In genomic region chr5:76325876-76326491, GRCh38 we compare ENCODE assay signal across 8 cellular contexts.
A peak's percentile ranks its signal among the peaks of the same experiment; 100 is the strongest.
DNase-seq lines count a peak whose midpoint lies in the region; ATAC-seq and TF ChIP-seq lines count a peak whose summit lies in the region.

No MANE protein-coding gene starts in this region.

- H3K27me3 Mint-ChIP-seq in activated naive CD8-positive, alpha-beta T cell treated with anti-CD3 and anti-CD28 coated beads, Interleukin-2, amount 50 U/mL, for 24 hours: no peaks in the 10 kb centered on the region
- H3K27me3 Mint-ChIP-seq in naive thymus-derived CD4-positive, alpha-beta T cell: no peaks in the 10 kb centered on the region

- no peak for TF ChIP-seq CTCF in SK-N-SH (IDR thresholded peaks at IDR 0.05)

- H3K9me3 Mint-ChIP-seq in activated naive CD8-positive, alpha-beta T cell treated with anti-CD3 and anti-CD28 coated beads, Interleukin-2, amount 50 U/mL, for 24 hours: peaks cover 4% of the 10 kb centered on the region
- H3K9me3 Mint-ChIP-seq in naive thymus-derived CD4-positive, alpha-beta T cell: peaks cover 0 to 17% (median 0%) of the 10 kb centered on the region in 11 donors

- H3K9ac ChIP-seq in SK-N-SH: no peak overlapping the region

- POLR2A ChIA-PET in naive thymus-derived CD4-positive, alpha-beta T cell (lab: Charles Lee): interaction anchor here (0.6 to 3.1 kb wide), 11 partner anchors 9 to 1592 kb away, joined by 3 to 29 read pairs (median 3); partner anchors contain the start of gene IQGAP2
- POLR2A ChIA-PET in SK-N-SH (lab: Yijun Ruan, JAX): no interaction called here

- H3K36me3 ChIP-seq in KOPT-K1 (ENCODE audit: insufficient read depth, low read length) (no peaks in the 10 kb centered on the region), SK-N-SH (replicated peaks in 1 of 2; ENCODE audit: control insufficient read depth in 1 of 2, insufficient read depth in 2 of 2, low read length in 1 of 2) (no peaks in the 10 kb centered on the region)
- H3K36me3 ChIP-seq in naive thymus-derived CD4-positive, alpha-beta T cell (ENCODE audit: control insufficient read depth in 2 of 3, insufficient read depth in 3 of 3, low read length in 3 of 3): no peaks in the 10 kb centered on the region

- no peaks in the 10 kb centered on the region for H4K20me1 ChIP-seq in SK-N-SH (ENCODE audit: insufficient read depth)

- peak; percentile 43 for ATAC-seq in activated naive CD8-positive, alpha-beta T cell treated with anti-CD3 and anti-CD28 coated beads, Interleukin-2, amount 50 U/mL, for 24 hours
- ATAC-seq in naive thymus-derived CD4-positive, alpha-beta T cell: peak; percentile 90
- ATAC-seq in HG02938 (IDR thresholded peaks at IDR 0.05; ENCODE audit: unreplicated experiment): no peak

- H3K4me1 Mint-ChIP-seq in activated naive CD8-positive, alpha-beta T cell treated with anti-CD3 and anti-CD28 coated beads, Interleukin-2, amount 50 U/mL, for 24 hours: peaks cover 39% of the 10 kb centered on the region
- peaks cover 46 to 75% (median 58%) of the 10 kb centered on the region in 7 donors for H3K4me1 Mint-ChIP-seq in naive thymus-derived CD4-positive, alpha-beta T cell

- no peak overlapping the region for H2AFZ ChIP-seq in SK-N-SH (ENCODE audit: low read depth)

- H3K9me3 ChIP-seq in KOPT-K1 (ENCODE audit: insufficient read depth, low read length, poor library complexity, severe bottlenecking) (peaks cover 4% of the 10 kb centered on the region), SK-N-SH (no peaks in the 10 kb centered on the region)
- no peaks in the 10 kb centered on the region for H3K9me3 ChIP-seq in naive thymus-derived CD4-positive, alpha-beta T cell (ENCODE audit: control insufficient read depth in 2 of 3, low read length in 3 of 3)

- peak; percentile 10 for DNase-seq in Ammon's horn (ENCODE audit: low spot score)
- DNase-seq in activated naive CD8-positive, alpha-beta T cell treated with anti-CD3 and anti-CD28 coated beads, Interleukin-2, amount 50 U/mL, for 24 hours: no peak
- peak in 6 of 9 donors; percentile 30 to 63 (median 48) for DNase-seq in naive thymus-derived CD4-positive, alpha-beta T cell
- DNase-seq in effector CD8-positive, alpha-beta T cell (lab: John Stamatoyannopoulos, UW): no peak
- no peak for DNase-seq in SK-N-SH
- no peak for DNase-seq in retina

- peak overlapping the region; percentile 21 for H3K4me3 Mint-ChIP-seq in activated naive CD8-positive, alpha-beta T cell treated with anti-CD3 and anti-CD28 coated beads, Interleukin-2, amount 50 U/mL, for 24 hours
- peak overlapping the region; percentile 71 to 84 (median 76) for H3K4me3 Mint-ChIP-seq in naive thymus-derived CD4-positive, alpha-beta T cell

- CTCF ChIA-PET in naive thymus-derived CD4-positive, alpha-beta T cell (lab: Charles Lee): interaction anchor here (1.2 to 2.1 kb wide), 3 partner anchors 12 to 78 kb away, joined by 3 to 8 read pairs (median 7); no protein-coding TSS in a partner anchor
- CTCF ChIA-PET in SK-N-SH (lab: Yijun Ruan, JAX): interaction anchor here (1.1 to 1.8 kb wide), 2 partner anchors 9 to 78 kb away, joined by 3 to 7 read pairs; no protein-coding TSS in a partner anchor

- no peaks in the 10 kb centered on the region for H3K79me2 ChIP-seq in SK-N-SH (ENCODE audit: insufficient read depth)

- no peaks in the 10 kb centered on the region for H3K9me2 ChIP-seq in SK-N-SH

- peak overlapping the region; percentile 22 for H3K4me3 ChIP-seq in naive thymus-derived CD4-positive, alpha-beta T cell (ENCODE audit: low read length)
- H3K4me3 ChIP-seq in SK-N-SH (ENCODE audit: low read depth in 2 of 2, low read length in 1 of 2): no peak overlapping the region

- intact Hi-C loops in naive thymus-derived CD4-positive, alpha-beta T cell (cut with micrococcal nuclease): loop anchor here in 1 of 2 donors (1.0 kb wide), 4 partner anchors 27 to 704 kb away; partner anchors contain the start of gene AGGF1

- H3F3A ChIP-seq in SK-N-SH (replicated peaks; ENCODE audit: insufficient read depth): no peaks in the 10 kb centered on the region

- TF ChIP-seq RAD21 in SK-N-SH (IDR thresholded peaks at IDR 0.05; ENCODE audit: low read length): no peak

- H3K27ac Mint-ChIP-seq in activated naive CD8-positive, alpha-beta T cell treated with anti-CD3 and anti-CD28 coated beads, Interleukin-2, amount 50 U/mL, for 24 hours: peak overlapping the region; percentile 70
- peak overlapping the region; percentile 88 to 98 (median 93) for H3K27ac Mint-ChIP-seq in naive thymus-derived CD4-positive, alpha-beta T cell

- no peak overlapping the region for H3K4me2 ChIP-seq in SK-N-SH

- TF ChIP-seq EP300 in SK-N-SH (IDR thresholded peaks at IDR 0.05; ENCODE audit: borderline replicate concordance in 1 of 2, low read depth in 1 of 2, low read length in 1 of 2): no peak

- H3K27me3 ChIP-seq in naive thymus-derived CD4-positive, alpha-beta T cell (ENCODE audit: control insufficient read depth in 2 of 2, insufficient read depth in 2 of 2, low read length in 2 of 2): no peaks in the 10 kb centered on the region
- H3K27me3 ChIP-seq in SK-N-SH (ENCODE audit: insufficient read depth): no peaks in the 10 kb centered on the region; the same call in 1 of the 2 replicates

- H3K4me1 ChIP-seq in naive thymus-derived CD4-positive, alpha-beta T cell (ENCODE audit: control insufficient read depth in 2 of 2, insufficient read depth in 2 of 2, low read length in 2 of 2): peaks cover 31 to 57% of the 10 kb centered on the region in 2 donors
- H3K4me1 ChIP-seq in SK-N-SH (ENCODE audit: control insufficient read depth in 1 of 2, insufficient read depth in 2 of 2, low read depth in 1 of 2, low read length in 1 of 2): peaks cover 3 to 6% of the 10 kb centered on the region in 2 experiments; a peak in 2 of 4 replicates

- WGBS in SK-N-SH (ENCODE audit: low lambda C conversion rate): 80% methylated on average over 3 of the region's 3 CpGs

- H3K36me3 Mint-ChIP-seq in activated naive CD8-positive, alpha-beta T cell treated with anti-CD3 and anti-CD28 coated beads, Interleukin-2, amount 50 U/mL, for 24 hours (ENCODE audit: low read depth): no peaks in the 10 kb centered on the region
- H3K36me3 Mint-ChIP-seq in naive thymus-derived CD4-positive, alpha-beta T cell: peaks cover 0 to 23% (median 0%) of the 10 kb centered on the region in 5 donors

- H3K27ac ChIP-seq in KOPT-K1 (ENCODE audit: low read depth, low read length, poor library complexity, severe bottlenecking) (peak overlapping the region; percentile 61), SK-N-SH (ENCODE audit: low read depth in 2 of 2, low read length in 1 of 2) (no peak overlapping the region)
- peak overlapping the region; percentile 59 for H3K27ac ChIP-seq in naive thymus-derived CD4-positive, alpha-beta T cell (ENCODE audit: low read depth, low read length)

TF ChIP-seq in SK-N-SH, 30 proteins besides CTCF, POLR2A, EP300 and RAD21:
- TF ChIP-seq CHD2 (IDR thresholded peaks at IDR 0.05; ENCODE audit: low read length, partially characterized antibody): no peak

Comparison
In these comparisons a context has a peak if more than half of its experiments do, and no peak if none do; other contexts are left out.
1. DNase-seq: peak in Ammon's horn (single experiment) and naive thymus-derived CD4-positive, alpha-beta T cell (6 of 9); none in activated naive CD8-positive, alpha-beta T cell treated with anti-CD3 and anti-CD28 coated beads, Interleukin-2, amount 50 U/mL, for 24 hours (single experiment), effector CD8-positive, alpha-beta T cell (single experiment), SK-N-SH (single experiment) and retina (single experiment).
2. H3K27ac ChIP-seq: peak in KOPT-K1 (single experiment) and naive thymus-derived CD4-positive, alpha-beta T cell (single experiment); none in SK-N-SH (0 of 2).